9 cellular contexts compared by ENCODE assay signal in genomic region chr1:59007820-59008598, GRCh38.
DNase-seq lines count a peak whose midpoint lies in the region; ATAC-seq, FAIRE-seq and TF ChIP-seq lines count a peak whose summit lies in the region.
"Had no signal": no experiment of that assay in that cellular context is flagged by ENCODE, and none has a peak within 500 bp of the region (broad histone marks: within the 10 kb centered on the region; RNA-seq: fewer than 3 reads in every experiment).

No MANE protein-coding gene starts in this region.

- H3K9me3 Mint-ChIP-seq in activated naive CD4-positive, alpha-beta T cell treated with anti-CD3 and anti-CD28 coated beads, Interleukin-2, amount 50 U/mL, for 72 hours: peaks cover 0 to 4% of the 10 kb centered on the region in 2 donors
- H3K9me3 Mint-ChIP-seq in glutamatergic neuron (ENCODE audit: unreplicated experiment): no peaks in the 10 kb centered on the region

- H3K9me3 ChIP-seq in gastrocnemius medialis (no peaks in the 10 kb centered on the region), left ventricle myocardium inferior (replicated peaks) (no peaks in the 10 kb centered on the region)
- H3K9me3 ChIP-seq: adrenal gland had no signal

- ATAC-seq in GM19035 (IDR thresholded peaks at IDR 0.05; ENCODE audit: unreplicated experiment) (peak; percentile 55), HG02938 (IDR thresholded peaks at IDR 0.05; ENCODE audit: unreplicated experiment) (peak; percentile 62), gastrocnemius medialis (no peak)
- peak; percentile 87 to 93 for ATAC-seq in activated naive CD4-positive, alpha-beta T cell treated with anti-CD3 and anti-CD28 coated beads, Interleukin-2, amount 50 U/mL, for 72 hours

- TF ChIP-seq CTCF in gastrocnemius medialis (IDR thresholded peaks at IDR 0.05 in 4 of 5, conservative IDR thresholded peaks at IDR 0.05 in 1 of 5) (no peak), left ventricle myocardium inferior (IDR thresholded peaks at IDR 0.05; ENCODE audit: borderline replicate concordance) (no peak), glutamatergic neuron (IDR thresholded peaks at IDR 0.05; ENCODE audit: partially characterized antibody, unreplicated experiment) (no peak)

- no peak for FAIRE-seq in RCC 7860 (lab: Jason Lieb, UNC)

- H3K4me1 ChIP-seq in gastrocnemius medialis (peaks cover 28 to 39% of the 10 kb centered on the region in 2 donors), left ventricle myocardium inferior (peaks cover 29% of the 10 kb centered on the region)

- H3K27me3 Mint-ChIP-seq in glutamatergic neuron (ENCODE audit: unreplicated experiment): peaks cover 2% of the 10 kb centered on the region

- intact Hi-C loops in gastrocnemius medialis (cut with DNase I; ENCODE audit: low total_unique reads) (no loop called here), left ventricle myocardium inferior (cut with micrococcal nuclease) (no loop called here)

- no peak for TF ChIP-seq POLR2A in gastrocnemius medialis (IDR thresholded peaks at IDR 0.05)

- H3K27ac ChIP-seq in gastrocnemius medialis (peak overlapping the region in 3 of 4 donors; percentile 59 to 65 (median 64)), left ventricle myocardium inferior (replicated peaks) (no peak overlapping the region)

- H3K36me3 Mint-ChIP-seq in activated naive CD4-positive, alpha-beta T cell treated with anti-CD3 and anti-CD28 coated beads, Interleukin-2, amount 50 U/mL, for 72 hours: no peaks in the 10 kb centered on the region
- no peaks in the 10 kb centered on the region for H3K36me3 Mint-ChIP-seq in glutamatergic neuron (ENCODE audit: unreplicated experiment)

- H3K27me3 ChIP-seq in gastrocnemius medialis (no peaks in the 10 kb centered on the region), left ventricle myocardium inferior (ENCODE audit: low read depth) (no peaks in the 10 kb centered on the region)
- H3K27me3 ChIP-seq: adrenal gland had no signal

- H3K4me3 ChIP-seq in gastrocnemius medialis (no peak overlapping the region), left ventricle myocardium inferior (no peak overlapping the region)
- H3K4me3 ChIP-seq: adrenal gland had no signal

- H3K4me1 Mint-ChIP-seq in glutamatergic neuron (ENCODE audit: low read depth, unreplicated experiment): no peaks in the 10 kb centered on the region

- H3K4me3 Mint-ChIP-seq in glutamatergic neuron (ENCODE audit: unreplicated experiment): no peak overlapping the region

- peak overlapping the region in 1 of 2 donors; percentile 47 for H3K27ac Mint-ChIP-seq in activated naive CD4-positive, alpha-beta T cell treated with anti-CD3 and anti-CD28 coated beads, Interleukin-2, amount 50 U/mL, for 72 hours
- H3K27ac Mint-ChIP-seq in glutamatergic neuron (ENCODE audit: unreplicated experiment): no peak overlapping the region

- no peaks in the 10 kb centered on the region for H3K36me3 ChIP-seq in gastrocnemius medialis
- H3K36me3 ChIP-seq in left ventricle myocardium inferior: no peaks in the 10 kb centered on the region
- H3K36me3 ChIP-seq: adrenal gland had no signal

- in situ Hi-C loops in gastrocnemius medialis (cut with MboI; ENCODE audit: low sequenced_read_pairs in 4 of 4): no loop called here

- DNase-seq in activated naive CD4-positive, alpha-beta T cell treated with anti-CD3 and anti-CD28 coated beads, Interleukin-2, amount 50 U/mL, for 72 hours (ENCODE audit: low spot score in 2 of 2): peak in 1 of 2 donors; percentile 35
- DNase-seq in gastrocnemius medialis: no peak
- DNase-seq in left ventricle myocardium inferior: no peak
- DNase-seq in RCC 7860 (ENCODE audit: low spot score): no peak
- DNase-seq in glutamatergic neuron: no peak
- no peak for DNase-seq in ureter (ENCODE audit: low spot score)

Comparison
In these comparisons a context has a peak if more than half of its experiments do, and no peak if none do; other contexts are left out.
1. ATAC-seq: peak in GM19035 (single experiment), HG02938 (single experiment) and activated naive CD4-positive, alpha-beta T cell treated with anti-CD3 and anti-CD28 coated beads, Interleukin-2, amount 50 U/mL, for 72 hours (2 of 2); none in gastrocnemius medialis (0 of 2).